ENCODE assay signal across 1 cellular context in the genomic region with DNA sequence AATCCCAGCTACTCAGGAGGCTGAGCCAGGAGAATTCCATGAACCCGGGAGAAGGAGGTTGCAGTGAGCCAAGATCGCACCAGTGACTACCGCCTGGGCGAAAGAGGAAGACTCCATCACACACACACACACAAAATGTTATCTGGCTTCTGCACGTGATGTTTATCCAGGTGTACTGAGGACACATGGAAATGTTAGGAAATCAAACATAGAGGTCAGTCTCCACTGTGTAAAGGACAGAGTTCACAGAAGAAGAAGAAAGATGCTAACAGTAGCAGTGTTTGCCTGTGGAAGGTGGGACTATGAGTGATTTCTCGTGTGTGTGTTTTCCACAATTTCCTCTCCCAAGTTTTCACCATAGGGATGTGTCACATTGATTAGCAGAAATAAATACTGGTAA.
TF ChIP-seq lines count a peak whose summit lies in the region.

No MANE protein-coding gene starts in this region.

TF ChIP-seq in HepG2, 621 proteins besides CTCF, POLR2A, EP300 and RAD21 (continued from another document and continues in another):
- TF ChIP-seq, protein P1, sequence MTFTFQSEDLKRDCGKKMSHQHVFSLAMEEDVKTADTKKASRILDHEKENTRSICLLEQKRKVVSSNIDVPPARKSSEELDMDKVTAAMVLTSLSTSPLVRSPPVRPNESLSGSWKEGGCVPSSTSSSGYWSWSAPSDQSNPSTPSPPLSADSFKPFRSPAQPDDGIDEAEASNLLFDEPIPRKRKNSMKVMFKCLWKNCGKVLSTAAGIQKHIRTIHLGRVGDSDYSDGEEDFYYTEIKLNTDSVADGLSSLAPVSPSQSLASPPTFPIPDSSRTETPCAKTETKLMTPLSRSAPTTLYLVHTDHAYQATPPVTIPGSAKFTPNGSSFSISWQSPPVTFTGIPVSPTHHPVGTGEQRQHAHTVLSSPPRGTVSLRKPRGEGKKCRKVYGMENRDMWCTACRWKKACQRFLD (CRISPR knock-in tag; IDR thresholded peaks at IDR 0.05; ENCODE audit: borderline replicate concordance) = no peak
- peak; percentile 82 for TF ChIP-seq ZNF670 (CRISPR knock-in tag; IDR thresholded peaks at IDR 0.05; ENCODE audit: borderline replicate concordance)
- TF ChIP-seq HDAC1 (CRISPR knock-in tag; IDR thresholded peaks at IDR 0.05) = peak; percentile 89
- TF ChIP-seq ZNF552 (CRISPR knock-in tag; IDR thresholded peaks at IDR 0.05; ENCODE audit: borderline replicate concordance) = no peak
- TF ChIP-seq, protein P2, sequence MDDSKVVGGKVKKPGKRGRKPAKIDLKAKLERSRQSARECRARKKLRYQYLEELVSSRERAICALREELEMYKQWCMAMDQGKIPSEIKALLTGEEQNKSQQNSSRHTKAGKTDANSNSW (CRISPR knock-in tag; IDR thresholded peaks at IDR 0.05; ENCODE audit: borderline replicate concordance) = no peak
- TF ChIP-seq ZNF3 (CRISPR knock-in tag; IDR thresholded peaks at IDR 0.05) = no peak
- no peak for TF ChIP-seq CC2D1A (CRISPR knock-in tag; IDR thresholded peaks at IDR 0.05)
- TF ChIP-seq, protein P3, sequence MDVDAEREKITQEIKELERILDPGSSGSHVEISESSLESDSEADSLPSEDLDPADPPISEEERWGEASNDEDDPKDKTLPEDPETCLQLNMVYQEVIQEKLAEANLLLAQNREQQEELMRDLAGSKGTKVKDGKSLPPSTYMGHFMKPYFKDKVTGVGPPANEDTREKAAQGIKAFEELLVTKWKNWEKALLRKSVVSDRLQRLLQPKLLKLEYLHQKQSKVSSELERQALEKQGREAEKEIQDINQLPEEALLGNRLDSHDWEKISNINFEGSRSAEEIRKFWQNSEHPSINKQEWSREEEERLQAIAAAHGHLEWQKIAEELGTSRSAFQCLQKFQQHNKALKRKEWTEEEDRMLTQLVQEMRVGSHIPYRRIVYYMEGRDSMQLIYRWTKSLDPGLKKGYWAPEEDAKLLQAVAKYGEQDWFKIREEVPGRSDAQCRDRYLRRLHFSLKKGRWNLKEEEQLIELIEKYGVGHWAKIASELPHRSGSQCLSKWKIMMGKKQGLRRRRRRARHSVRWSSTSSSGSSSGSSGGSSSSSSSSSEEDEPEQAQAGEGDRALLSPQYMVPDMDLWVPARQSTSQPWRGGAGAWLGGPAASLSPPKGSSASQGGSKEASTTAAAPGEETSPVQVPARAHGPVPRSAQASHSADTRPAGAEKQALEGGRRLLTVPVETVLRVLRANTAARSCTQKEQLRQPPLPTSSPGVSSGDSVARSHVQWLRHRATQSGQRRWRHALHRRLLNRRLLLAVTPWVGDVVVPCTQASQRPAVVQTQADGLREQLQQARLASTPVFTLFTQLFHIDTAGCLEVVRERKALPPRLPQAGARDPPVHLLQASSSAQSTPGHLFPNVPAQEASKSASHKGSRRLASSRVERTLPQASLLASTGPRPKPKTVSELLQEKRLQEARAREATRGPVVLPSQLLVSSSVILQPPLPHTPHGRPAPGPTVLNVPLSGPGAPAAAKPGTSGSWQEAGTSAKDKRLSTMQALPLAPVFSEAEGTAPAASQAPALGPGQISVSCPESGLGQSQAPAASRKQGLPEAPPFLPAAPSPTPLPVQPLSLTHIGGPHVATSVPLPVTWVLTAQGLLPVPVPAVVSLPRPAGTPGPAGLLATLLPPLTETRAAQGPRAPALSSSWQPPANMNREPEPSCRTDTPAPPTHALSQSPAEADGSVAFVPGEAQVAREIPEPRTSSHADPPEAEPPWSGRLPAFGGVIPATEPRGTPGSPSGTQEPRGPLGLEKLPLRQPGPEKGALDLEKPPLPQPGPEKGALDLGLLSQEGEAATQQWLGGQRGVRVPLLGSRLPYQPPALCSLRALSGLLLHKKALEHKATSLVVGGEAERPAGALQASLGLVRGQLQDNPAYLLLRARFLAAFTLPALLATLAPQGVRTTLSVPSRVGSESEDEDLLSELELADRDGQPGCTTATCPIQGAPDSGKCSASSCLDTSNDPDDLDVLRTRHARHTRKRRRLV (CRISPR knock-in tag; IDR thresholded peaks at IDR 0.05) = no peak
- no peak for TF ChIP-seq SMARCC2 (IDR thresholded peaks at IDR 0.05)
- no peak for TF ChIP-seq KLF13 (CRISPR knock-in tag; IDR thresholded peaks at IDR 0.05)
- no peak for TF ChIP-seq ZNF225 (CRISPR knock-in tag; IDR thresholded peaks at IDR 0.05)
- TF ChIP-seq, protein P4, sequence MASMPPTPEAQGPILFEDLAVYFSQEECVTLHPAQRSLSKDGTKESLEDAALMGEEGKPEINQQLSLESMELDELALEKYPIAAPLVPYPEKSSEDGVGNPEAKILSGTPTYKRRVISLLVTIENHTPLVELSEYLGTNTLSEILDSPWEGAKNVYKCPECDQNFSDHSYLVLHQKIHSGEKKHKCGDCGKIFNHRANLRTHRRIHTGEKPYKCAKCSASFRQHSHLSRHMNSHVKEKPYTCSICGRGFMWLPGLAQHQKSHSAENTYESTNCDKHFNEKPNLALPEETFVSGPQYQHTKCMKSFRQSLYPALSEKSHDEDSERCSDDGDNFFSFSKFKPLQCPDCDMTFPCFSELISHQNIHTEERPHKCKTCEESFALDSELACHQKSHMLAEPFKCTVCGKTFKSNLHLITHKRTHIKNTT (CRISPR knock-in tag; IDR thresholded peaks at IDR 0.05) = no peak
- 0 out of 2 replicates have a peak, but pooled peaks have one; percentile 60 for TF ChIP-seq HHEX (CRISPR knock-in tag; IDR thresholded peaks at IDR 0.05)
- TF ChIP-seq, protein P5, sequence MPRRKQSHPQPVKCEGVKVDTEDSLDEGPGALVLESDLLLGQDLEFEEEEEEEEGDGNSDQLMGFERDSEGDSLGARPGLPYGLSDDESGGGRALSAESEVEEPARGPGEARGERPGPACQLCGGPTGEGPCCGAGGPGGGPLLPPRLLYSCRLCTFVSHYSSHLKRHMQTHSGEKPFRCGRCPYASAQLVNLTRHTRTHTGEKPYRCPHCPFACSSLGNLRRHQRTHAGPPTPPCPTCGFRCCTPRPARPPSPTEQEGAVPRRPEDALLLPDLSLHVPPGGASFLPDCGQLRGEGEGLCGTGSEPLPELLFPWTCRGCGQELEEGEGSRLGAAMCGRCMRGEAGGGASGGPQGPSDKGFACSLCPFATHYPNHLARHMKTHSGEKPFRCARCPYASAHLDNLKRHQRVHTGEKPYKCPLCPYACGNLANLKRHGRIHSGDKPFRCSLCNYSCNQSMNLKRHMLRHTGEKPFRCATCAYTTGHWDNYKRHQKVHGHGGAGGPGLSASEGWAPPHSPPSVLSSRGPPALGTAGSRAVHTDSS (CRISPR knock-in tag; conservative IDR thresholded peaks at IDR 0.05) = no peak
- TF ChIP-seq NFE2 (CRISPR knock-in tag; IDR thresholded peaks at IDR 0.05) = no peak
- TF ChIP-seq, protein P6, sequence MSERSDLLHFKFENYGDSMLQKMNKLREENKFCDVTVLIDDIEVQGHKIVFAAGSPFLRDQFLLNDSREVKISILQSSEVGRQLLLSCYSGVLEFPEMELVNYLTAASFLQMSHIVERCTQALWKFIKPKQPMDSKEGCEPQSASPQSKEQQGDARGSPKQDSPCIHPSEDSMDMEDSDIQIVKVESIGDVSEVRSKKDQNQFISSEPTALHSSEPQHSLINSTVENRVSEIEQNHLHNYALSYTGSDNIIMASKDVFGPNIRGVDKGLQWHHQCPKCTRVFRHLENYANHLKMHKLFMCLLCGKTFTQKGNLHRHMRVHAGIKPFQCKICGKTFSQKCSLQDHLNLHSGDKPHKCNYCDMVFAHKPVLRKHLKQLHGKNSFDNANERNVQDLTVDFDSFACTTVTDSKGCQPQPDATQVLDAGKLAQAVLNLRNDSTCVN (CRISPR knock-in tag; IDR thresholded peaks at IDR 0.05; ENCODE audit: borderline replicate concordance) = no peak
- TF ChIP-seq, protein P7, sequence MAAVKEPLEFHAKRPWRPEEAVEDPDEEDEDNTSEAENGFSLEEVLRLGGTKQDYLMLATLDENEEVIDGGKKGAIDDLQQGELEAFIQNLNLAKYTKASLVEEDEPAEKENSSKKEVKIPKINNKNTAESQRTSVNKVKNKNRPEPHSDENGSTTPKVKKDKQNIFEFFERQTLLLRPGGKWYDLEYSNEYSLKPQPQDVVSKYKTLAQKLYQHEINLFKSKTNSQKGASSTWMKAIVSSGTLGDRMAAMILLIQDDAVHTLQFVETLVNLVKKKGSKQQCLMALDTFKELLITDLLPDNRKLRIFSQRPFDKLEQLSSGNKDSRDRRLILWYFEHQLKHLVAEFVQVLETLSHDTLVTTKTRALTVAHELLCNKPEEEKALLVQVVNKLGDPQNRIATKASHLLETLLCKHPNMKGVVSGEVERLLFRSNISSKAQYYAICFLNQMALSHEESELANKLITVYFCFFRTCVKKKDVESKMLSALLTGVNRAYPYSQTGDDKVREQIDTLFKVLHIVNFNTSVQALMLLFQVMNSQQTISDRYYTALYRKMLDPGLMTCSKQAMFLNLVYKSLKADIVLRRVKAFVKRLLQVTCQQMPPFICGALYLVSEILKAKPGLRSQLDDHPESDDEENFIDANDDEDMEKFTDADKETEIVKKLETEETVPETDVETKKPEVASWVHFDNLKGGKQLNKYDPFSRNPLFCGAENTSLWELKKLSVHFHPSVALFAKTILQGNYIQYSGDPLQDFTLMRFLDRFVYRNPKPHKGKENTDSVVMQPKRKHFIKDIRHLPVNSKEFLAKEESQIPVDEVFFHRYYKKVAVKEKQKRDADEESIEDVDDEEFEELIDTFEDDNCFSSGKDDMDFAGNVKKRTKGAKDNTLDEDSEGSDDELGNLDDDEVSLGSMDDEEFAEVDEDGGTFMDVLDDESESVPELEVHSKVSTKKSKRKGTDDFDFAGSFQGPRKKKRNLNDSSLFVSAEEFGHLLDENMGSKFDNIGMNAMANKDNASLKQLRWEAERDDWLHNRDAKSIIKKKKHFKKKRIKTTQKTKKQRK (IDR thresholded peaks at IDR 0.05; ENCODE audit: low read length) = no peak
- no peak for TF ChIP-seq TBP (CRISPR knock-in tag; IDR thresholded peaks at IDR 0.05)
- peak; percentile 95 for TF ChIP-seq REPIN1 (CRISPR knock-in tag; IDR thresholded peaks at IDR 0.05; ENCODE audit: borderline replicate concordance, low read depth)
- TF ChIP-seq, protein P8, sequence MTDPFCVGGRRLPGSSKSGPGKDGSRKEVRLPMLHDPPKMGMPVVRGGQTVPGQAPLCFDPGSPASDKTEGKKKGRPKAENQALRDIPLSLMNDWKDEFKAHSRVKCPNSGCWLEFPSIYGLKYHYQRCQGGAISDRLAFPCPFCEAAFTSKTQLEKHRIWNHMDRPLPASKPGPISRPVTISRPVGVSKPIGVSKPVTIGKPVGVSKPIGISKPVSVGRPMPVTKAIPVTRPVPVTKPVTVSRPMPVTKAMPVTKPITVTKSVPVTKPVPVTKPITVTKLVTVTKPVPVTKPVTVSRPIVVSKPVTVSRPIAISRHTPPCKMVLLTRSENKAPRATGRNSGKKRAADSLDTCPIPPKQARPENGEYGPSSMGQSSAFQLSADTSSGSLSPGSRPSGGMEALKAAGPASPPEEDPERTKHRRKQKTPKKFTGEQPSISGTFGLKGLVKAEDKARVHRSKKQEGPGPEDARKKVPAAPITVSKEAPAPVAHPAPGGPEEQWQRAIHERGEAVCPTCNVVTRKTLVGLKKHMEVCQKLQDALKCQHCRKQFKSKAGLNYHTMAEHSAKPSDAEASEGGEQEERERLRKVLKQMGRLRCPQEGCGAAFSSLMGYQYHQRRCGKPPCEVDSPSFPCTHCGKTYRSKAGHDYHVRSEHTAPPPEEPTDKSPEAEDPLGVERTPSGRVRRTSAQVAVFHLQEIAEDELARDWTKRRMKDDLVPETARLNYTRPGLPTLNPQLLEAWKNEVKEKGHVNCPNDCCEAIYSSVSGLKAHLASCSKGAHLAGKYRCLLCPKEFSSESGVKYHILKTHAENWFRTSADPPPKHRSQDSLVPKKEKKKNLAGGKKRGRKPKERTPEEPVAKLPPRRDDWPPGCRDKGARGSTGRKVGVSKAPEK (CRISPR knock-in tag; IDR thresholded peaks at IDR 0.05; ENCODE audit: borderline replicate concordance) = no peak
- TF ChIP-seq ZNF616 (CRISPR knock-in tag; IDR thresholded peaks at IDR 0.05; ENCODE audit: low read depth) = no peak
- no peak for TF ChIP-seq ZNF333 (CRISPR knock-in tag; IDR thresholded peaks at IDR 0.05; ENCODE audit: borderline replicate concordance)
- peak; percentile 91 for TF ChIP-seq TBX2 (CRISPR knock-in tag; IDR thresholded peaks at IDR 0.05; ENCODE audit: borderline replicate concordance)
- TF ChIP-seq, protein P9, sequence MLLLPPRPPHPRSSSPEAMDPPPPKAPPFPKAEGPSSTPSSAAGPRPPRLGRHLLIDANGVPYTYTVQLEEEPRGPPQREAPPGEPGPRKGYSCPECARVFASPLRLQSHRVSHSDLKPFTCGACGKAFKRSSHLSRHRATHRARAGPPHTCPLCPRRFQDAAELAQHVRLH (CRISPR knock-in tag; IDR thresholded peaks at IDR 0.05; ENCODE audit: borderline replicate concordance, low read depth) = no peak
- peak; percentile 94 for TF ChIP-seq MEF2D (CRISPR knock-in tag; IDR thresholded peaks at IDR 0.05)
- TF ChIP-seq, protein P10, sequence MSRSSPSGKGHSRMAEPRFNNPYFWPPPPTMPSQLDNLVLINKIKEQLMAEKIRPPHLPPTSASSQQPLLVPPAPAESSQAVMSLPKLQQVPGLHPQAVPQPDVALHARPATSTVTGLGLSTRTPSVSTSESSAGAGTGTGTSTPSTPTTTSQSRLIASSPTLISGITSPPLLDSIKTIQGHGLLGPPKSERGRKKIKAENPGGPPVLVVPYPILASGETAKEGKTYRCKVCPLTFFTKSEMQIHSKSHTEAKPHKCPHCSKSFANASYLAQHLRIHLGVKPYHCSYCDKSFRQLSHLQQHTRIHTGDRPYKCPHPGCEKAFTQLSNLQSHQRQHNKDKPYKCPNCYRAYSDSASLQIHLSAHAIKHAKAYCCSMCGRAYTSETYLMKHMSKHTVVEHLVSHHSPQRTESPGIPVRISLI (CRISPR knock-in tag; IDR thresholded peaks at IDR 0.05; ENCODE audit: borderline replicate concordance) = peak; percentile 44; the same call in 1 of the 2 replicates
- no peak for TF ChIP-seq ZNF124 (CRISPR knock-in tag; IDR thresholded peaks at IDR 0.05)
- no peak for TF ChIP-seq TOE1 (CRISPR knock-in tag; IDR thresholded peaks at IDR 0.05)
- no peak for TF ChIP-seq ZNF383 (CRISPR knock-in tag; IDR thresholded peaks at IDR 0.05; ENCODE audit: borderline replicate concordance)
- TF ChIP-seq, protein P11, sequence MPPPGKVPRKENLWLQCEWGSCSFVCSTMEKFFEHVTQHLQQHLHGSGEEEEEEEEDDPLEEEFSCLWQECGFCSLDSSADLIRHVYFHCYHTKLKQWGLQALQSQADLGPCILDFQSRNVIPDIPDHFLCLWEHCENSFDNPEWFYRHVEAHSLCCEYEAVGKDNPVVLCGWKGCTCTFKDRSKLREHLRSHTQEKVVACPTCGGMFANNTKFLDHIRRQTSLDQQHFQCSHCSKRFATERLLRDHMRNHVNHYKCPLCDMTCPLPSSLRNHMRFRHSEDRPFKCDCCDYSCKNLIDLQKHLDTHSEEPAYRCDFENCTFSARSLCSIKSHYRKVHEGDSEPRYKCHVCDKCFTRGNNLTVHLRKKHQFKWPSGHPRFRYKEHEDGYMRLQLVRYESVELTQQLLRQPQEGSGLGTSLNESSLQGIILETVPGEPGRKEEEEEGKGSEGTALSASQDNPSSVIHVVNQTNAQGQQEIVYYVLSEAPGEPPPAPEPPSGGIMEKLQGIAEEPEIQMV (CRISPR knock-in tag; IDR thresholded peaks at IDR 0.05; ENCODE audit: low read depth) = 0 out of 2 replicates have a peak, but pooled peaks have one; percentile 26
- no peak for TF ChIP-seq ZNF446 (CRISPR knock-in tag; IDR thresholded peaks at IDR 0.05)
- TF ChIP-seq, protein P12, sequence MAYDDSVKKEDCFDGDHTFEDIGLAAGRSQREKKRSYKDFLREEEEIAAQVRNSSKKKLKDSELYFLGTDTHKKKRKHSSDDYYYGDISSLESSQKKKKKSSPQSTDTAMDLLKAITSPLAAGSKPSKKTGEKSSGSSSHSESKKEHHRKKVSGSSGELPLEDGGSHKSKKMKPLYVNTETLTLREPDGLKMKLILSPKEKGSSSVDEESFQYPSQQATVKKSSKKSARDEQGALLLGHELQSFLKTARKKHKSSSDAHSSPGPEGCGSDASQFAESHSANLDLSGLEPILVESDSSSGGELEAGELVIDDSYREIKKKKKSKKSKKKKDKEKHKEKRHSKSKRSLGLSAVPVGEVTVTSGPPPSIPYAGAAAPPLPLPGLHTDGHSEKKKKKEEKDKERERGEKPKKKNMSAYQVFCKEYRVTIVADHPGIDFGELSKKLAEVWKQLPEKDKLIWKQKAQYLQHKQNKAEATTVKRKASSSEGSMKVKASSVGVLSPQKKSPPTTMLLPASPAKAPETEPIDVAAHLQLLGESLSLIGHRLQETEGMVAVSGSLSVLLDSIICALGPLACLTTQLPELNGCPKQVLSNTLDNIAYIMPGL (CRISPR knock-in tag; IDR thresholded peaks at IDR 0.05; ENCODE audit: borderline replicate concordance in 1 of 2, low read depth in 1 of 2) = 0 out of 4 replicates have a peak, but pooled peaks of 1 of the 2 experiments have one; percentile 34
